8 cellular contexts compared by ENCODE assay signal in genomic region chr2:37623971-37624897, GRCh38. TPM values are rescaled to one million over a fixed set of nuclear protein-coding genes. Genes with fewer than 3 reads are reported as not detected.
A peak's percentile ranks its signal among the peaks of the same experiment; 100 is the strongest.
DNase-seq lines count a peak whose midpoint lies in the region; ATAC-seq and TF ChIP-seq lines count a peak whose summit lies in the region.

No MANE protein-coding gene starts in this region.

- no peaks in the 10 kb centered on the region for H3K36me3 ChIP-seq in gastrocnemius medialis

- no peak for TF ChIP-seq CTCF in gastrocnemius medialis (IDR thresholded peaks at IDR 0.05 in 4 of 5, conservative IDR thresholded peaks at IDR 0.05 in 1 of 5)

- in situ Hi-C loops in gastrocnemius medialis (cut with MboI; ENCODE audit: low sequenced_read_pairs in 4 of 4), result no loop called here

- peaks cover 5% of the 10 kb centered on the region for H3K27me3 Mint-ChIP-seq in dendritic cell treated with granulocyte-macrophage colony-stimulating factor and Interleukin-4, amounts not matched to agents 40 ng/mL and 50 ng/mL, for 4 days

- no peaks in the 10 kb centered on the region for H3K9me3 Mint-ChIP-seq in dendritic cell treated with granulocyte-macrophage colony-stimulating factor and Interleukin-4, amounts not matched to agents 40 ng/mL and 50 ng/mL, for 4 days

- peak; percentile 50 for TF ChIP-seq POLR2A in GM18505 (IDR thresholded peaks at IDR 0.05; ENCODE audit: borderline replicate concordance, extremely low read depth, insufficient read depth, insufficient read length)
- TF ChIP-seq POLR2A in gastrocnemius medialis (IDR thresholded peaks at IDR 0.05), result no peak

- peak; percentile 73 for ATAC-seq in GM18505 (IDR thresholded peaks at IDR 0.05; ENCODE audit: unreplicated experiment)
- ATAC-seq in GM21447 (IDR thresholded peaks at IDR 0.05; ENCODE audit: unreplicated experiment), result peak; percentile 84
- peak; percentile 58 for ATAC-seq in HG03575 (IDR thresholded peaks at IDR 0.05; ENCODE audit: extremely low read depth, insufficient number of reproducible peaks, low FRiP score, unreplicated experiment)
- ATAC-seq in gastrocnemius medialis, result no peak

- no peaks in the 10 kb centered on the region for H3K9me3 ChIP-seq in gastrocnemius medialis

- H3K27me3 ChIP-seq in gastrocnemius medialis, result no peaks in the 10 kb centered on the region

- no peak overlapping the region for H3K27ac ChIP-seq in gastrocnemius medialis

- no peaks in the 10 kb centered on the region for H3K36me3 Mint-ChIP-seq in dendritic cell treated with granulocyte-macrophage colony-stimulating factor and Interleukin-4, amounts not matched to agents 40 ng/mL and 50 ng/mL, for 4 days (ENCODE audit: low read depth)

- intact Hi-C loops in dendritic cell treated with granulocyte-macrophage colony-stimulating factor and Interleukin-4, amounts not matched to agents 40 ng/mL and 50 ng/mL, for 4 days (cut with micrococcal nuclease), result no loop called here
- intact Hi-C loops in gastrocnemius medialis (cut with DNase I; ENCODE audit: low total_unique reads), result no loop called here

- no peak overlapping the region for H3K4me3 Mint-ChIP-seq in dendritic cell treated with granulocyte-macrophage colony-stimulating factor and Interleukin-4, amounts not matched to agents 40 ng/mL and 50 ng/mL, for 4 days

- H3K4me1 Mint-ChIP-seq in dendritic cell treated with granulocyte-macrophage colony-stimulating factor and Interleukin-4, amounts not matched to agents 40 ng/mL and 50 ng/mL, for 4 days (ENCODE audit: low read depth), result peaks cover 61% of the 10 kb centered on the region

- peaks cover 7 to 9% of the 10 kb centered on the region in 2 donors for H3K4me1 ChIP-seq in gastrocnemius medialis

- H3K4me3 ChIP-seq in gastrocnemius medialis, result no peak overlapping the region

- peak overlapping the region; percentile 71 for H3K27ac Mint-ChIP-seq in dendritic cell treated with granulocyte-macrophage colony-stimulating factor and Interleukin-4, amounts not matched to agents 40 ng/mL and 50 ng/mL, for 4 days

- DNase-seq in NCI-H2227 (lab: John Stamatoyannopoulos, UW; ENCODE audit: unreplicated experiment) (no peak), gastrocnemius medialis (no peak), cerebellar cortex (ENCODE audit: low spot score) (no peak)
- no peak for DNase-seq in central memory CD4-positive, alpha-beta T cell

RNA-seq across cellular contexts. Expression of gene CDC42EP3, which starts 47.2 kb away (rescaled TPM):
- total RNA-seq in gastrocnemius medialis, result 10 to 100 TPM; 20.0 to 90.6 (median 57.2) TPM

Comparison
In these comparisons a context has a peak if more than half of its experiments do, and no peak if none do; other contexts are left out.
1. ATAC-seq: peak in GM18505 (single experiment), GM21447 (single experiment) and HG03575 (single experiment); none in gastrocnemius medialis (0 of 2).